ENCODE assay signal across 23 cellular contexts in genomic region chr4:6948134-6948460, GRCh38. TPM values are rescaled to one million over a fixed set of nuclear protein-coding genes. Genes with fewer than 3 reads are reported as not detected.
A peak's percentile ranks its signal among the peaks of the same experiment; 100 is the strongest.
DNase-seq lines count a peak whose midpoint lies in the region; ATAC-seq lines count a peak whose summit lies in the region.
"Had no signal": no experiment of that assay in that cellular context is flagged by ENCODE, and none has a peak within 500 bp of the region (broad histone marks: within the 10 kb centered on the region; RNA-seq: fewer than 3 reads in every experiment).

No MANE protein-coding gene starts in this region.

- no peaks in the 10 kb centered on the region for H3K27me3 Mint-ChIP-seq in CD4-positive, alpha-beta memory T cell
- H3K27me3 Mint-ChIP-seq in T-helper 17 cell, result no peaks in the 10 kb centered on the region
- no peaks in the 10 kb centered on the region for H3K27me3 Mint-ChIP-seq in activated naive CD8-positive, alpha-beta T cell treated with anti-CD3 and anti-CD28 coated beads, Interleukin-2, amount 50 U/mL, for 24 hours
- H3K27me3 Mint-ChIP-seq: activated naive CD4-positive, alpha-beta T cell treated with anti-CD3 and anti-CD28 coated beads, Interleukin-2, amount 50 U/mL, for 24 hours; naive thymus-derived CD8-positive, alpha-beta T cell had no signal

- no peak overlapping the region for H2BK12ac ChIP-seq in trophoblast cell (ENCODE audit: low read length)

- H3K27me3 ChIP-seq in CD4-positive, alpha-beta memory T cell (ENCODE audit: insufficient read depth, low read length), result no peaks in the 10 kb centered on the region
- H3K27me3 ChIP-seq in trophoblast cell (ENCODE audit: insufficient read depth, low read length), result no peaks in the 10 kb centered on the region
- H3K27me3 ChIP-seq: BLaER1, esophagus squamous epithelium, tibial nerve had no signal

- no peak overlapping the region for H2AFZ ChIP-seq in trophoblast cell (ENCODE audit: insufficient read depth, low read length, poor library complexity)
- H2AFZ ChIP-seq: GM23338 had no signal

- CTCF ChIA-PET in CD4-positive, alpha-beta memory T cell (lab: Charles Lee; ENCODE audit: partially characterized antibody), result interaction anchor here (0.9 to 1.4 kb wide), 3 partner anchors 21 to 75 kb away, joined by 3 to 4 read pairs (median 3); no protein-coding TSS in a partner anchor

- peak overlapping the region in 5 of 7 donors; percentile 10 to 89 (median 63) for H3K27ac Mint-ChIP-seq in CD4-positive, alpha-beta memory T cell
- H3K27ac Mint-ChIP-seq in T-helper 17 cell, result peak overlapping the region; percentile 87
- no peak overlapping the region for H3K27ac Mint-ChIP-seq in activated naive CD8-positive, alpha-beta T cell treated with anti-CD3 and anti-CD28 coated beads, Interleukin-2, amount 50 U/mL, for 24 hours
- H3K27ac Mint-ChIP-seq: activated naive CD4-positive, alpha-beta T cell treated with anti-CD3 and anti-CD28 coated beads, Interleukin-2, amount 50 U/mL, for 24 hours; GM23338; WTC11 had no signal

- no peak for DNase-seq in CD4-positive, alpha-beta memory T cell
- no peak for DNase-seq in T-helper 17 cell
- peak; percentile 41 for DNase-seq in kidney tubule cell (ENCODE audit: low spot score)
- DNase-seq in trophoblast cell, result no peak
- DNase-seq in activated naive CD8-positive, alpha-beta T cell treated with anti-CD3 and anti-CD28 coated beads, Interleukin-2, amount 50 U/mL, for 24 hours, result no peak
- no peak for DNase-seq in DMS114 treated with DMSO at 0.1 percent for 48 hours (lab: John Stamatoyannopoulos, UW; ENCODE audit: unreplicated experiment)
- DNase-seq: anterior cingulate cortex; cortex of kidney; esophagus squamous epithelium; foreskin melanocyte; left cardiac atrium; naive thymus-derived CD8-positive, alpha-beta T cell; NCI-H1092; NCI-H1694 treated with DMSO at 0.1 percent for 48 hours; NCI-H524 treated with DMSO at 0.1 percent for 48 hours; SW 1271 had no signal

- no peak overlapping the region for H2BK5ac ChIP-seq in trophoblast cell (ENCODE audit: low read depth, low read length, poor library complexity)

- no peak overlapping the region for H2AK5ac ChIP-seq in trophoblast cell (ENCODE audit: low read length)

- H3K4me1 ChIP-seq in CD4-positive, alpha-beta memory T cell (ENCODE audit: insufficient read depth, low read length), result peaks cover 60% of the 10 kb centered on the region
- H3K4me1 ChIP-seq in trophoblast cell (ENCODE audit: control insufficient read depth in 1 of 2, insufficient read depth in 2 of 2, low read length in 2 of 2), result peaks cover 14 to 15% of the 10 kb centered on the region in 2 experiments

- H3K79me1 ChIP-seq in trophoblast cell (ENCODE audit: low read length), result peaks cover 11% of the 10 kb centered on the region

- H3K9me3 ChIP-seq in CD4-positive, alpha-beta memory T cell (ENCODE audit: control insufficient read depth in 1 of 2, low read length in 2 of 2), result no peaks in the 10 kb centered on the region
- H3K9me3 ChIP-seq in T-helper 17 cell (ENCODE audit: control insufficient read depth, low read length, poor library complexity, severe bottlenecking), result no peaks in the 10 kb centered on the region
- H3K9me3 ChIP-seq in trophoblast cell (ENCODE audit: insufficient read depth, low read depth, low read length), result no peaks in the 10 kb centered on the region
- H3K9me3 ChIP-seq: esophagus squamous epithelium, tibial nerve had no signal

- no peak overlapping the region for H2BK120ac ChIP-seq in trophoblast cell (ENCODE audit: insufficient read depth, low read length, poor library complexity)

- no peak overlapping the region for H3K4me3 ChIP-seq in CD4-positive, alpha-beta memory T cell (ENCODE audit: low read length in 2 of 2)
- no peak overlapping the region for H3K4me3 ChIP-seq in trophoblast cell (ENCODE audit: low read depth, low read length)
- H3K4me3 ChIP-seq: BLaER1, esophagus squamous epithelium, GM23338, tibial nerve had no signal

- POLR2A ChIA-PET in CD4-positive, alpha-beta memory T cell (lab: Charles Lee; ENCODE audit: partially characterized antibody), result interaction anchor here (1.0 kb wide), 1 partner anchor 39 kb away, joined by 5 read pairs; the partner anchor contains the start of gene TBC1D14

- no peak overlapping the region for H3K4ac ChIP-seq in trophoblast cell (ENCODE audit: low read depth, low read length)

- no CpG with 5 or more reads among the region's 3 CpGs for WGBS in trophoblast cell (ENCODE audit: extremely low coverage, insufficient coverage, insufficient read length)

- H3K9ac ChIP-seq in trophoblast cell (ENCODE audit: low read length), result no peak overlapping the region
- H3K9ac ChIP-seq: BLaER1 had no signal

- H3K4me1 Mint-ChIP-seq in CD4-positive, alpha-beta memory T cell, result peaks cover 44 to 74% (median 54%) of the 10 kb centered on the region in 4 donors
- peaks cover 49% of the 10 kb centered on the region for H3K4me1 Mint-ChIP-seq in T-helper 17 cell
- peaks cover 31% of the 10 kb centered on the region for H3K4me1 Mint-ChIP-seq in activated naive CD8-positive, alpha-beta T cell treated with anti-CD3 and anti-CD28 coated beads, Interleukin-2, amount 50 U/mL, for 24 hours

- peak overlapping the region; percentile 13 for H4K8ac ChIP-seq in trophoblast cell (ENCODE audit: low read depth, low read length)

- no peak overlapping the region for H4K91ac ChIP-seq in trophoblast cell (ENCODE audit: low read depth, low read length)

- no peaks in the 10 kb centered on the region for H3K9me3 Mint-ChIP-seq in CD4-positive, alpha-beta memory T cell
- no peaks in the 10 kb centered on the region for H3K9me3 Mint-ChIP-seq in activated naive CD8-positive, alpha-beta T cell treated with anti-CD3 and anti-CD28 coated beads, Interleukin-2, amount 50 U/mL, for 24 hours
- H3K9me3 Mint-ChIP-seq: activated naive CD4-positive, alpha-beta T cell treated with anti-CD3 and anti-CD28 coated beads, Interleukin-2, amount 50 U/mL, for 24 hours; GM23338; naive thymus-derived CD8-positive, alpha-beta T cell had no signal

- no peak overlapping the region for H3K4me3 Mint-ChIP-seq in CD4-positive, alpha-beta memory T cell
- H3K4me3 Mint-ChIP-seq in T-helper 17 cell, result no peak overlapping the region
- no peak overlapping the region for H3K4me3 Mint-ChIP-seq in activated naive CD8-positive, alpha-beta T cell treated with anti-CD3 and anti-CD28 coated beads, Interleukin-2, amount 50 U/mL, for 24 hours
- H3K4me3 Mint-ChIP-seq: activated naive CD4-positive, alpha-beta T cell treated with anti-CD3 and anti-CD28 coated beads, Interleukin-2, amount 50 U/mL, for 24 hours; GM23338; naive thymus-derived CD8-positive, alpha-beta T cell; WTC11 had no signal

- intact Hi-C loops in CD4-positive, alpha-beta memory T cell (cut with micrococcal nuclease), result no loop called here

- no peak for ATAC-seq in T-helper 17 cell
- no peak for ATAC-seq in GM18502 (IDR thresholded peaks at IDR 0.05; ENCODE audit: poor library complexity, unreplicated experiment)
- ATAC-seq in activated naive CD8-positive, alpha-beta T cell treated with anti-CD3 and anti-CD28 coated beads, Interleukin-2, amount 50 U/mL, for 24 hours, result no peak
- no peak for ATAC-seq in HG03135 (IDR thresholded peaks at IDR 0.05; ENCODE audit: unreplicated experiment)
- ATAC-seq: GM23338; left cardiac atrium; naive thymus-derived CD8-positive, alpha-beta T cell; WTC11 had no signal

- H3K36me3 ChIP-seq in CD4-positive, alpha-beta memory T cell (ENCODE audit: insufficient read depth, low read length), result no peaks in the 10 kb centered on the region
- H3K36me3 ChIP-seq in trophoblast cell (ENCODE audit: control insufficient read depth in 1 of 2, insufficient read depth in 2 of 2, low read length in 2 of 2), result no peaks in the 10 kb centered on the region
- H3K36me3 ChIP-seq: tibial nerve had no signal

- no peak overlapping the region for H3K27ac ChIP-seq in CD4-positive, alpha-beta memory T cell (ENCODE audit: low read depth, low read length)
- H3K27ac ChIP-seq in trophoblast cell (ENCODE audit: low read depth, low read length), result no peak overlapping the region
- H3K27ac ChIP-seq: BLaER1, esophagus squamous epithelium had no signal

- H3K79me2 ChIP-seq in trophoblast cell (ENCODE audit: control insufficient read depth, insufficient read depth, low read length, poor library complexity), result peaks cover 3% of the 10 kb centered on the region

- no peak overlapping the region for H3K23ac ChIP-seq in trophoblast cell (ENCODE audit: low read length)

- H3K4me2 ChIP-seq in trophoblast cell (ENCODE audit: low read length), result no peak overlapping the region
- H3K4me2 ChIP-seq: BLaER1, GM23338 had no signal

- peaks cover 0 to 4% of the 10 kb centered on the region in 2 donors for H3K36me3 Mint-ChIP-seq in CD4-positive, alpha-beta memory T cell
- H3K36me3 Mint-ChIP-seq in T-helper 17 cell (ENCODE audit: low read depth), result peaks cover 4% of the 10 kb centered on the region
- peaks cover 3% of the 10 kb centered on the region for H3K36me3 Mint-ChIP-seq in activated naive CD8-positive, alpha-beta T cell treated with anti-CD3 and anti-CD28 coated beads, Interleukin-2, amount 50 U/mL, for 24 hours (ENCODE audit: low read depth)
- H3K36me3 Mint-ChIP-seq: naive thymus-derived CD8-positive, alpha-beta T cell had no signal

- H3K18ac ChIP-seq in trophoblast cell (ENCODE audit: low read length), result no peak overlapping the region

- H4K12ac ChIP-seq in trophoblast cell (ENCODE audit: low read depth, low read length), result no peak overlapping the region

- H3K14ac ChIP-seq in trophoblast cell (ENCODE audit: low read length), result no peak overlapping the region

RNA-seq across cellular contexts. Expression of gene TBC1D14, which starts 38.5 kb away (rescaled TPM):
- 10 to 100 TPM; 73.7 to 80.7 TPM for total RNA-seq in CD4-positive, alpha-beta memory T cell
- polyA plus RNA-seq in CD4-positive, alpha-beta memory T cell, result 10 to 100 TPM; 40.7 to 52.2 TPM
- 10 to 100 TPM; 49.1 to 55.2 TPM for total RNA-seq in T-helper 17 cell
- 21.7 and 21.9 TPM in 2 replicates for polyA plus RNA-seq in trophoblast cell (2013)
